In the genomic region with DNA sequence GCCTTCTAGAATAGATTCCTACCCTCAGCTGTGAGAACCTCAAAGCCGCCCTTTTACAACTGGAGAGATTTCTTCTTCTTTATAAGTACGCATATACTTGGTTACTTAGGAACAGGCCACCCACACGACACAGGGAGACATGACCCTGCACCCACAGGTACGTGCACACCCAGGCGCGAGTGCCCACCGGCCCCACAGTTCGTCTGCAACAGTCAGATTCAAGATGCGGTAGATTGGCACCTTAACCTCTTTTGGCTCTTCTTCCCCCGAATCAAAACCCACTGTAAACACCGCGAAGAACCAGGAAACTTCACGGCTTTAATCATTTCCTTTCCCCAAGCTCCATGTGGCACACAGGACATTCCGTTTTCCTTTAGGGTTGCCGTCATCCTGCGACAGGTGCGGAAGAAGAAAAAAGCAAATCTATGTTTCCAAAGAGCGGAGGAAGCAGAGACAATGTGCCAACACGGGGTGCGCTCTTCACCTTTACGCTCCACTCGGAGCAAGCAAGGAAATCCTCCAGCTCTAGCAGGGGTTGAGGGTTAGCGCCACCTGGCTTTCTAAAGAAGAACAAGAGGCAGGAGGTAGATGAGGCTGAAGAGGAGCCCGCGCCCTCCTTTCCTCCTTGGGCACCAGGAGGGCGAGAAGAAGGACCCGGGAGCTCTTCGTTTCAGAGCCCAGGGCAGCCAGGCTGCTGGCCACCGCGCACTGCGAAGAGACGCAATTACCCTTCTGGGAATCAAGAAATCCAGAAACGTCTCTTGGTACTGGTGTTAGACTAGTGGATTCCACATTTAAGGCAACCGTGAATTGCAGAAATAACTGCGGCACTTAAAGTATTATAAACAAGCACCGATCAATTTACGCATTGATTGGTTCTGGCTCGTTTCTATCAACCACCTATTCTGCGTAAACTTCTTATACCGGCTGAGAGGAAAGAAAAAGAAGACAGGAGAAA, we compare ENCODE assay signal across 1 cellular context.
TF ChIP-seq lines count a peak whose summit lies in the region.

No MANE protein-coding gene starts in this region.

TF ChIP-seq in GM12878, 131 proteins besides CTCF, POLR2A, EP300 and RAD21 (continued from another document):
- TF ChIP-seq, protein P1, sequence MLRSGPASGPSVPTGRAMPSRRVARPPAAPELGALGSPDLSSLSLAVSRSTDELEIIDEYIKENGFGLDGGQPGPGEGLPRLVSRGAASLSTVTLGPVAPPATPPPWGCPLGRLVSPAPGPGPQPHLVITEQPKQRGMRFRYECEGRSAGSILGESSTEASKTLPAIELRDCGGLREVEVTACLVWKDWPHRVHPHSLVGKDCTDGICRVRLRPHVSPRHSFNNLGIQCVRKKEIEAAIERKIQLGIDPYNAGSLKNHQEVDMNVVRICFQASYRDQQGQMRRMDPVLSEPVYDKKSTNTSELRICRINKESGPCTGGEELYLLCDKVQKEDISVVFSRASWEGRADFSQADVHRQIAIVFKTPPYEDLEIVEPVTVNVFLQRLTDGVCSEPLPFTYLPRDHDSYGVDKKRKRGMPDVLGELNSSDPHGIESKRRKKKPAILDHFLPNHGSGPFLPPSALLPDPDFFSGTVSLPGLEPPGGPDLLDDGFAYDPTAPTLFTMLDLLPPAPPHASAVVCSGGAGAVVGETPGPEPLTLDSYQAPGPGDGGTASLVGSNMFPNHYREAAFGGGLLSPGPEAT (IDR thresholded peaks at IDR 0.05; ENCODE audit: low read depth), result no peak
- TF ChIP-seq PAX5 (IDR thresholded peaks at IDR 0.05; ENCODE audit: borderline replicate concordance, low read depth, low read length) (no peak), RCOR1 (conservative IDR thresholded peaks at IDR 0.05; ENCODE audit: low read depth, low read length) (no peak), IRF4 (IDR thresholded peaks at IDR 0.05; ENCODE audit: low read depth, low read length) (no peak), CREM (IDR thresholded peaks at IDR 0.05; ENCODE audit: low read depth) (no peak), SMAD1 (IDR thresholded peaks at IDR 0.05; ENCODE audit: low read depth, partially characterized antibody) (no peak), FOS (IDR thresholded peaks at IDR 0.05; ENCODE audit: borderline replicate concordance, extremely low read depth, insufficient read length) (no peak), YY1 (IDR thresholded peaks at IDR 0.05; ENCODE audit: low read depth, low read length) (peak; percentile 57; the same call in 1 of the 2 replicates), LARP7 (IDR thresholded peaks at IDR 0.05) (no peak), SMARCA5 (IDR thresholded peaks at IDR 0.05) (no peak), SMC3 (IDR thresholded peaks at IDR 0.05; ENCODE audit: borderline replicate concordance, low read length) (peak; percentile 74; the same call in 1 of the 2 replicates), EGR1 (IDR thresholded peaks at IDR 0.05; ENCODE audit: borderline replicate concordance in 1 of 2, low read depth in 2 of 2, low read length in 2 of 2) (no peak), SRF (IDR thresholded peaks at IDR 0.05; ENCODE audit: low read depth in 2 of 2, low read length in 2 of 2) (no peak), POU2F2 (IDR thresholded peaks at IDR 0.05; ENCODE audit: borderline replicate concordance, low read depth, low read length) (no peak)
- TF ChIP-seq, protein P2, sequence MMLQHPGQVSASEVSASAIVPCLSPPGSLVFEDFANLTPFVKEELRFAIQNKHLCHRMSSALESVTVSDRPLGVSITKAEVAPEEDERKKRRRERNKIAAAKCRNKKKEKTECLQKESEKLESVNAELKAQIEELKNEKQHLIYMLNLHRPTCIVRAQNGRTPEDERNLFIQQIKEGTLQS (IDR thresholded peaks at IDR 0.05; ENCODE audit: borderline replicate concordance, extremely low read depth, low read depth, low read length), result no peak
- TF ChIP-seq, protein P3, sequence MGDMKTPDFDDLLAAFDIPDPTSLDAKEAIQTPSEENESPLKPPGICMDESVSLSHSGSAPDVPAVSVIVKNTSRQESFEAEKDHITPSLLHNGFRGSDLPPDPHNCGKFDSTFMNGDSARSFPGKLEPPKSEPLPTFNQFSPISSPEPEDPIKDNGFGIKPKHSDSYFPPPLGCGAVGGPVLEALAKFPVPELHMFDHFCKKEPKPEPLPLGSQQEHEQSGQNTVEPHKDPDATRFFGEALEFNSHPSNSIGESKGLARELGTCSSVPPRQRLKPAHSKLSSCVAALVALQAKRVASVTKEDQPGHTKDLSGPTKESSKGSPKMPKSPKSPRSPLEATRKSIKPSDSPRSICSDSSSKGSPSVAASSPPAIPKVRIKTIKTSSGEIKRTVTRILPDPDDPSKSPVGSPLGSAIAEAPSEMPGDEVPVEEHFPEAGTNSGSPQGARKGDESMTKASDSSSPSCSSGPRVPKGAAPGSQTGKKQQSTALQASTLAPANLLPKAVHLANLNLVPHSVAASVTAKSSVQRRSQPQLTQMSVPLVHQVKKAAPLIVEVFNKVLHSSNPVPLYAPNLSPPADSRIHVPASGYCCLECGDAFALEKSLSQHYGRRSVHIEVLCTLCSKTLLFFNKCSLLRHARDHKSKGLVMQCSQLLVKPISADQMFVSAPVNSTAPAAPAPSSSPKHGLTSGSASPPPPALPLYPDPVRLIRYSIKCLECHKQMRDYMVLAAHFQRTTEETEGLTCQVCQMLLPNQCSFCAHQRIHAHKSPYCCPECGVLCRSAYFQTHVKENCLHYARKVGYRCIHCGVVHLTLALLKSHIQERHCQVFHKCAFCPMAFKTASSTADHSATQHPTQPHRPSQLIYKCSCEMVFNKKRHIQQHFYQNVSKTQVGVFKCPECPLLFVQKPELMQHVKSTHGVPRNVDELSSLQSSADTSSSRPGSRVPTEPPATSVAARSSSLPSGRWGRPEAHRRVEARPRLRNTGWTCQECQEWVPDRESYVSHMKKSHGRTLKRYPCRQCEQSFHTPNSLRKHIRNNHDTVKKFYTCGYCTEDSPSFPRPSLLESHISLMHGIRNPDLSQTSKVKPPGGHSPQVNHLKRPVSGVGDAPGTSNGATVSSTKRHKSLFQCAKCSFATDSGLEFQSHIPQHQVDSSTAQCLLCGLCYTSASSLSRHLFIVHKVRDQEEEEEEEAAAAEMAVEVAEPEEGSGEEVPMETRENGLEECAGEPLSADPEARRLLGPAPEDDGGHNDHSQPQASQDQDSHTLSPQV (IDR thresholded peaks at IDR 0.05), result no peak
